Comparison of ENCODE assay signal across 8 cellular contexts in the genomic region with DNA sequence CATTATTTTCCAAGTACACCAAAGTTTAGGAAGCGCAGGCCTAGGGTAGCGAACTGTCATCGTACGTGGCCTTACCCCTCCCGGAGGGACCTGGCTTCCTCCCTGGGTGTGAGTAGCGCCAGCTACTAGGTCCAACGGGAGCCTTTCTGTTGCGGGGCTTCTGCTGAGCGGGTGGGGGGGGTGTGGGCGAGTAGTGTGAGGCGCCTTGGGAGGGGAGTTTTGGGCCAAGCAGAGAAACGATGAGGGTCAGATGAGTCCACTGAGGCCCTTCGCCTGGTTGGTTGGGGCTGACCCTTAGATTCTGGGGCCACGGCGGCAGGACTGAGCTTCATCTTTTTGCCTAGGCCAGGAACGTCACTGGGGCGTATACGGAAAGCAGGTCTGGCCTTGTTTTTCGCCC. TPM values are rescaled to one million over a fixed set of nuclear protein-coding genes. Genes with fewer than 3 reads are reported as not detected.
DNase-seq lines count a peak whose midpoint lies in the region; ATAC-seq and TF ChIP-seq lines count a peak whose summit lies in the region.

No MANE protein-coding gene starts in this region.

- H3K4me3 ChIP-seq in GM12865 (ENCODE audit: low read depth, low read length) (peak overlapping the region; percentile 48), SU-DHL-6 (ENCODE audit: insufficient read depth, low read length, poor library complexity, severe bottlenecking) (peak overlapping the region; percentile 85), fibroblast of the aortic adventitia (ENCODE audit: low read depth, low read length) (peak overlapping the region; percentile 84), sigmoid colon (peak overlapping the region; percentile 62 to 90 (median 85))

- no peak for ATAC-seq in HG02588 (IDR thresholded peaks at IDR 0.05; ENCODE audit: unreplicated experiment)

- no peak for TF ChIP-seq POLR2A in sigmoid colon (IDR thresholded peaks at IDR 0.05)

- TF ChIP-seq EP300 in sigmoid colon (IDR thresholded peaks at IDR 0.05) = no peak

- H2AFZ ChIP-seq in SU-DHL-6 (ENCODE audit: low read depth, low read length, severe bottlenecking) = peak overlapping the region; percentile 71

- H3K27ac ChIP-seq in SU-DHL-6 (ENCODE audit: low read depth, low read length) (no peak overlapping the region), sigmoid colon (peak overlapping the region; percentile 90 to 99 (median 99))

- no peaks in the 10 kb centered on the region for H3F3A ChIP-seq in SU-DHL-6 (ENCODE audit: insufficient read depth)

- 11 to 33% methylated on average over 19 of the region's 19 CpGs for WGBS in sigmoid colon, 2 donors

- H3K4me1 ChIP-seq in sigmoid colon = peaks cover 0 to 36% (median 28%) of the 10 kb centered on the region in 4 donors

- H3K27me3 ChIP-seq in SU-DHL-6 (ENCODE audit: low read length) (no peaks in the 10 kb centered on the region), sigmoid colon (no peaks in the 10 kb centered on the region)

- peak; percentile 16 for DNase-seq in GM12865 (ENCODE audit: low read depth)
- DNase-seq in fibroblast of the aortic adventitia (ENCODE audit: low read depth) = no peak
- no peak for DNase-seq in sigmoid colon
- DNase-seq in NOMO-1 (lab: John Stamatoyannopoulos, UW; ENCODE audit: unreplicated experiment in 2 of 2) = no peak
- DNase-seq in NCI-H1092 (lab: John Stamatoyannopoulos, UW) = no peak
- no peak for DNase-seq in 8988T

- H3K79me2 ChIP-seq in SU-DHL-6 (ENCODE audit: insufficient read depth, low read length) = no peaks in the 10 kb centered on the region

- peak overlapping the region; percentile 75 for H3K9ac ChIP-seq in SU-DHL-6 (ENCODE audit: low read length)

- TF ChIP-seq CTCF in GM12865 (IDR thresholded peaks at IDR 0.05; ENCODE audit: insufficient read depth, low read depth, low read length, missing control alignments) (no peak), SU-DHL-6 (IDR thresholded peaks at IDR 0.05; ENCODE audit: insufficient read depth, low read length, poor library complexity, severe bottlenecking) (no peak), fibroblast of the aortic adventitia (IDR thresholded peaks at IDR 0.05; ENCODE audit: insufficient read depth, low read length) (no peak), sigmoid colon (IDR thresholded peaks at IDR 0.05) (no peak)

- no peaks in the 10 kb centered on the region for H4K20me1 ChIP-seq in SU-DHL-6 (ENCODE audit: low read depth, low read length)

- peak overlapping the region; percentile 92 for H3K4me2 ChIP-seq in SU-DHL-6 (ENCODE audit: low read depth, low read length, poor library complexity, severe bottlenecking)

- no peaks in the 10 kb centered on the region for H3K9me2 ChIP-seq in SU-DHL-6 (replicated peaks; ENCODE audit: insufficient read depth, low read length)

- H3K36me3 ChIP-seq in SU-DHL-6 (ENCODE audit: low read length) (no peaks in the 10 kb centered on the region), sigmoid colon (peaks cover 3 to 7% (median 5%) of the 10 kb centered on the region in 4 donors)

- H3K9me3 ChIP-seq in SU-DHL-6 (ENCODE audit: insufficient read depth, low read length) (no peaks in the 10 kb centered on the region), sigmoid colon (no peaks in the 10 kb centered on the region)

- intact Hi-C loops in sigmoid colon (cut with DNase I) = loop anchor here (2.0 kb wide), 1 partner anchor 20 kb away; no protein-coding TSS in a partner anchor

RNA-seq across cellular contexts. Expression of gene TEF, which starts 0.9 kb away (rescaled TPM):
- 14.8 and 17.4 TPM in 2 replicates for total RNA-seq in fibroblast of the aortic adventitia (ENCODE audit: low replicate concordance)
- 10 to 100 TPM; 21.3 to 30.3 (median 24.8) TPM for total RNA-seq in sigmoid colon
- 10 to 100 TPM; 12.6 to 14.8 (median 14.4) TPM for polyA plus RNA-seq in sigmoid colon
